1 cellular context compared by ENCODE assay signal in the genomic region with DNA sequence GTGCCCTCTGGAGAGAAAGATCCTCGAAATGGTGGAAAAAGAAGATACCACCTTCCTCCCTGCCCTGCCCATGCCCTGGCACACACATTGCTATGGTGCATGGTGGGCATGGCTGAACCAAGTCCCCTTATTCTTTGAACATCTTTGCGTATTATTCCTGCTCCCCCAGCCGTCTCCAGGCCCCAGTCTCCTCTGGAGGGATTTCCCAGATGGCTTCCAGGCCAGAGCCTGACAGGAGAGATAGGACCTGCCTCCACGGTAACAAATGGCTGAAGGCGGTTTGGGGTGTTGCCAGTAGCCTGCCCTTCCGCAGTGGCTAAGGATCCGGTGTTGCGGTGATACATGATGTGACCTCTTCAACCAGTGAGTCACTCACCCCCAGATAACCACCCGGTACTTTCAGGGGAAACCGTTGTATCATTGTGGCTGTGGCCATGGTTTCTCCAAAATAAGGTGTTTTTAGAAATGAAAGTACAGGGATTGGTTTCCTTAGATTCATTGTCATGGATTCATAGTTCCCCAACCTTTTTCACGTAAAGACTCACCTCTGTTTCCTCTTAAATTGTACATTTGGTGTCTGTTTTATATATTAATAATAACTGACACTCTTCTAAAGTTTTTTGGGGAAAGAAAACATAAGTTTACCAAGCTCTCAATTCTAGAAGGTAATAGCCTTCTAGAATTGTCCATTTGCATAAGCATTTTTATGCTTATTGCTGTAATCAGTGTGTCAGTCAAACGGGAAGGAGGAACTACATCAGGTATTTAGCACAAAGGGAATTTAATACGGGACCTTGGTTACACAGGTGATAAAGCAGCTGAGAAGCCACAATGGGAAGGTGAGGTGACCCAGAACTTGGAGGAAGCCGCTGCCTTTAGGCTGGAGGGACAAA.
TF ChIP-seq lines count a peak whose summit lies in the region.

No MANE protein-coding gene starts in this region.

TF ChIP-seq in K562, 482 proteins besides CTCF, POLR2A, EP300 and RAD21 (continued from another document and continues in another):
- TF ChIP-seq, protein P1, sequence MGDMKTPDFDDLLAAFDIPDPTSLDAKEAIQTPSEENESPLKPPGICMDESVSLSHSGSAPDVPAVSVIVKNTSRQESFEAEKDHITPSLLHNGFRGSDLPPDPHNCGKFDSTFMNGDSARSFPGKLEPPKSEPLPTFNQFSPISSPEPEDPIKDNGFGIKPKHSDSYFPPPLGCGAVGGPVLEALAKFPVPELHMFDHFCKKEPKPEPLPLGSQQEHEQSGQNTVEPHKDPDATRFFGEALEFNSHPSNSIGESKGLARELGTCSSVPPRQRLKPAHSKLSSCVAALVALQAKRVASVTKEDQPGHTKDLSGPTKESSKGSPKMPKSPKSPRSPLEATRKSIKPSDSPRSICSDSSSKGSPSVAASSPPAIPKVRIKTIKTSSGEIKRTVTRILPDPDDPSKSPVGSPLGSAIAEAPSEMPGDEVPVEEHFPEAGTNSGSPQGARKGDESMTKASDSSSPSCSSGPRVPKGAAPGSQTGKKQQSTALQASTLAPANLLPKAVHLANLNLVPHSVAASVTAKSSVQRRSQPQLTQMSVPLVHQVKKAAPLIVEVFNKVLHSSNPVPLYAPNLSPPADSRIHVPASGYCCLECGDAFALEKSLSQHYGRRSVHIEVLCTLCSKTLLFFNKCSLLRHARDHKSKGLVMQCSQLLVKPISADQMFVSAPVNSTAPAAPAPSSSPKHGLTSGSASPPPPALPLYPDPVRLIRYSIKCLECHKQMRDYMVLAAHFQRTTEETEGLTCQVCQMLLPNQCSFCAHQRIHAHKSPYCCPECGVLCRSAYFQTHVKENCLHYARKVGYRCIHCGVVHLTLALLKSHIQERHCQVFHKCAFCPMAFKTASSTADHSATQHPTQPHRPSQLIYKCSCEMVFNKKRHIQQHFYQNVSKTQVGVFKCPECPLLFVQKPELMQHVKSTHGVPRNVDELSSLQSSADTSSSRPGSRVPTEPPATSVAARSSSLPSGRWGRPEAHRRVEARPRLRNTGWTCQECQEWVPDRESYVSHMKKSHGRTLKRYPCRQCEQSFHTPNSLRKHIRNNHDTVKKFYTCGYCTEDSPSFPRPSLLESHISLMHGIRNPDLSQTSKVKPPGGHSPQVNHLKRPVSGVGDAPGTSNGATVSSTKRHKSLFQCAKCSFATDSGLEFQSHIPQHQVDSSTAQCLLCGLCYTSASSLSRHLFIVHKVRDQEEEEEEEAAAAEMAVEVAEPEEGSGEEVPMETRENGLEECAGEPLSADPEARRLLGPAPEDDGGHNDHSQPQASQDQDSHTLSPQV (IDR thresholded peaks at IDR 0.05) = peak; percentile 87
- peak; percentile 94 for TF ChIP-seq RUNX1 (IDR thresholded peaks at IDR 0.05; ENCODE audit: low read depth)
- no peak for TF ChIP-seq CCAR2 (IDR thresholded peaks at IDR 0.05; ENCODE audit: low read depth, low read length)
- no peak for TF ChIP-seq SETDB1 (IDR thresholded peaks at IDR 0.05; ENCODE audit: low read length)
- TF ChIP-seq TRIM24 (IDR thresholded peaks at IDR 0.05) = peak; percentile 92 to 94
- TF ChIP-seq POLR2AphosphoS5 (IDR thresholded peaks at IDR 0.05; ENCODE audit: control insufficient read depth, insufficient read depth, low read depth, low read length) = peak; percentile 93
- TF ChIP-seq ZFX (CRISPR knock-in tag; IDR thresholded peaks at IDR 0.05) = peak; percentile 72
- no peak for TF ChIP-seq E2F3 (CRISPR knock-in tag; IDR thresholded peaks at IDR 0.05)
- no peak for TF ChIP-seq SMAD2 (IDR thresholded peaks at IDR 0.05; ENCODE audit: low read depth, low read length)
- TF ChIP-seq, protein P2, sequence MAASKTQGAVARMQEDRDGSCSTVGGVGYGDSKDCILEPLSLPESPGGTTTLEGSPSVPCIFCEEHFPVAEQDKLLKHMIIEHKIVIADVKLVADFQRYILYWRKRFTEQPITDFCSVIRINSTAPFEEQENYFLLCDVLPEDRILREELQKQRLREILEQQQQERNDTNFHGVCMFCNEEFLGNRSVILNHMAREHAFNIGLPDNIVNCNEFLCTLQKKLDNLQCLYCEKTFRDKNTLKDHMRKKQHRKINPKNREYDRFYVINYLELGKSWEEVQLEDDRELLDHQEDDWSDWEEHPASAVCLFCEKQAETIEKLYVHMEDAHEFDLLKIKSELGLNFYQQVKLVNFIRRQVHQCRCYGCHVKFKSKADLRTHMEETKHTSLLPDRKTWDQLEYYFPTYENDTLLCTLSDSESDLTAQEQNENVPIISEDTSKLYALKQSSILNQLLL (CRISPR knock-in tag; IDR thresholded peaks at IDR 0.05; ENCODE audit: borderline replicate concordance) = no peak
- TF ChIP-seq TAF9B (IDR thresholded peaks at IDR 0.05; ENCODE audit: partially characterized antibody) = no peak
- no peak for TF ChIP-seq KLF6 (CRISPR knock-in tag; IDR thresholded peaks at IDR 0.05; ENCODE audit: borderline replicate concordance)
- no peak for TF ChIP-seq ZNF408 (CRISPR knock-in tag; IDR thresholded peaks at IDR 0.05; ENCODE audit: low read depth)
- no peak for TF ChIP-seq HDAC6 (IDR thresholded peaks at IDR 0.05; ENCODE audit: low read depth, low read length)
- TF ChIP-seq ZNF445 (CRISPR knock-in tag; IDR thresholded peaks at IDR 0.05; ENCODE audit: low read depth) = no peak
- TF ChIP-seq MBD2 (IDR thresholded peaks at IDR 0.05; ENCODE audit: borderline replicate concordance, low read depth) = peak; percentile 92
- peak; percentile 25; the same call in 1 of the 2 replicates for TF ChIP-seq ZNF384 (IDR thresholded peaks at IDR 0.05; ENCODE audit: low read depth, low read length)
- no peak for TF ChIP-seq ZNF699 (CRISPR knock-in tag; IDR thresholded peaks at IDR 0.05; ENCODE audit: insufficient replicate concordance)
- TF ChIP-seq, protein P3, sequence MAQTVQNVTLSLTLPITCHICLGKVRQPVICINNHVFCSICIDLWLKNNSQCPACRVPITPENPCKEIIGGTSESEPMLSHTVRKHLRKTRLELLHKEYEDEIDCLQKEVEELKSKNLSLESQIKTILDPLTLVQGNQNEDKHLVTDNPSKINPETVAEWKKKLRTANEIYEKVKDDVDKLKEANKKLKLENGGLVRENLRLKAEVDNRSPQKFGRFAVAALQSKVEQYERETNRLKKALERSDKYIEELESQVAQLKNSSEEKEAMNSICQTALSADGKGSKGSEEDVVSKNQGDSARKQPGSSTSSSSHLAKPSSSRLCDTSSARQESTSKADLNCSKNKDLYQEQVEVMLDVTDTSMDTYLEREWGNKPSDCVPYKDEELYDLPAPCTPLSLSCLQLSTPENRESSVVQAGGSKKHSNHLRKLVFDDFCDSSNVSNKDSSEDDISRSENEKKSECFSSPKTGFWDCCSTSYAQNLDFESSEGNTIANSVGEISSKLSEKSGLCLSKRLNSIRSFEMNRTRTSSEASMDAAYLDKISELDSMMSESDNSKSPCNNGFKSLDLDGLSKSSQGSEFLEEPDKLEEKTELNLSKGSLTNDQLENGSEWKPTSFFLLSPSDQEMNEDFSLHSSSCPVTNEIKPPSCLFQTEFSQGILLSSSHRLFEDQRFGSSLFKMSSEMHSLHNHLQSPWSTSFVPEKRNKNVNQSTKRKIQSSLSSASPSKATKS (CRISPR knock-in tag; IDR thresholded peaks at IDR 0.05) = no peak
- peak; percentile 84 for TF ChIP-seq SMAD3 (CRISPR knock-in tag; conservative IDR thresholded peaks at IDR 0.05)
- TF ChIP-seq KAT8 (IDR thresholded peaks at IDR 0.05; ENCODE audit: low read depth) = no peak
- peak; percentile 18; the same call in 1 of the 2 replicates for TF ChIP-seq HCFC1 (IDR thresholded peaks at IDR 0.05; ENCODE audit: low read depth, low read length)
- TF ChIP-seq RBM14 (IDR thresholded peaks at IDR 0.05; ENCODE audit: borderline replicate concordance, insufficient read depth, low read depth, low read length) = no peak
- TF ChIP-seq DLX4 (CRISPR knock-in tag; IDR thresholded peaks at IDR 0.05) = no peak
- no peak for TF ChIP-seq SREBF2 (CRISPR knock-in tag; IDR thresholded peaks at IDR 0.05)
- TF ChIP-seq FOXK1 (CRISPR knock-in tag; IDR thresholded peaks at IDR 0.05; ENCODE audit: borderline replicate concordance) = no peak
- no peak for TF ChIP-seq PHB (CRISPR knock-in tag; IDR thresholded peaks at IDR 0.05)
- peak; percentile 81 for TF ChIP-seq MITF (IDR thresholded peaks at IDR 0.05)
- no peak; the same call in 1 of the 2 replicates for TF ChIP-seq SP1 (CRISPR knock-in tag; IDR thresholded peaks at IDR 0.05)
- no peak for TF ChIP-seq ZNF76 (CRISPR knock-in tag; IDR thresholded peaks at IDR 0.05; ENCODE audit: borderline replicate concordance)
- TF ChIP-seq PHTF2 (CRISPR knock-in tag; IDR thresholded peaks at IDR 0.05) = no peak
- TF ChIP-seq HDAC8 (tag; IDR thresholded peaks at IDR 0.05) = peak; percentile 64; the same call in 1 of the 2 replicates
- TF ChIP-seq ZNF347 (CRISPR knock-in tag; IDR thresholded peaks at IDR 0.05; ENCODE audit: low read depth) = no peak
- peak; percentile 67 for TF ChIP-seq GABPA (tag; conservative IDR thresholded peaks at IDR 0.05; ENCODE audit: low read depth)
- peak; percentile 99 for TF ChIP-seq SMARCC2 (IDR thresholded peaks at IDR 0.05; ENCODE audit: low read depth)
- TF ChIP-seq SIRT6 (IDR thresholded peaks at IDR 0.05; ENCODE audit: low read depth, low read length) = no peak
- TF ChIP-seq ILK (tag; IDR thresholded peaks at IDR 0.05; ENCODE audit: borderline replicate concordance, low read depth) = no peak
- TF ChIP-seq STAT6 (CRISPR knock-in tag; IDR thresholded peaks at IDR 0.05) = no peak
- TF ChIP-seq ELK3 (CRISPR knock-in tag; IDR thresholded peaks at IDR 0.05) = no peak
- TF ChIP-seq HINFP (tag; conservative IDR thresholded peaks at IDR 0.05; ENCODE audit: low read depth) = no peak
- TF ChIP-seq RCOR1 (IDR thresholded peaks at IDR 0.05; ENCODE audit: borderline replicate concordance in 1 of 2, low read depth in 2 of 2, low read length in 2 of 2) = peak; percentile 95 to 99
- TF ChIP-seq POLR2G (IDR thresholded peaks at IDR 0.05; ENCODE audit: low read depth, low read length) = no peak
- no peak for TF ChIP-seq ZC3H11A (IDR thresholded peaks at IDR 0.05; ENCODE audit: low read depth, low read length)
- no peak for TF ChIP-seq E2F5 (CRISPR knock-in tag; IDR thresholded peaks at IDR 0.05)
- no peak for TF ChIP-seq ZNF143 (CRISPR knock-in tag; IDR thresholded peaks at IDR 0.05)
- peak; percentile 99 for TF ChIP-seq CBFA2T3 (IDR thresholded peaks at IDR 0.05)
